ENCODE assay signal across 28 cellular contexts in the genomic region with DNA sequence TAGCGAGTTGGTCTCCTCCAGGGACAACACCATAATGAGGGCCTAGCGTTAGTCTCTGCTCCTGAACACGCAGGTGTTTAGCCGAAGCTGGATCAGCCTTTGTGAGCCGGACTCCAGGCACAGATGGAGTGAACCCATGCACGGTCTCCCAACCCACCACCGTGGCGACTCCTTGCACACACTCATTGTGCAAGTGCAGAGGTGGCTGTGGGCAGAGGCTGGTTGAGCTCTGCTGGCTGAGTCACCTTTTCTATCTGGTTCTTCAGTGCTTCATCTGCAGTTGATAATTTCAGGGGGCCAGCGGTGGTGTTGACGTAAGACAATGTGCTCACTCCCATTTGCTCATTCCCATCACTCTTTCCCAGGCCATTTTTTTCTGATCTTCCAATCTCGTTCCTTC. TPM values are rescaled to one million over a fixed set of nuclear protein-coding genes. Genes with fewer than 3 reads are reported as not detected.
"Had no signal": no experiment of that assay in that cellular context is flagged by ENCODE, and none has a peak within 500 bp of the region (broad histone marks: within the 10 kb centered on the region; RNA-seq: fewer than 3 reads in every experiment).

No MANE protein-coding gene starts in this region.

- H3K27me3 ChIP-seq: body of pancreas, neutrophil, ovary, uterus had no signal

- H3K27ac Mint-ChIP-seq: activated naive CD8-positive, alpha-beta T cell treated with anti-CD3 and anti-CD28 coated beads, Interleukin-2, amount 10 ng/mL, durations not matched to agents 7 days and 5 days; activated T-helper 2 cell treated with anti-CD3 and anti-CD28 coated beads, Interferon-gamma antibody, Interleukin-2, Interleukin-4, amounts not matched to agents 10 μg/mL and 5 μg/mL and 100 μg/mL, durations not matched to agents 14 hours and 24 hours and 36 hours; memory B cell; nephron had no signal

- DNase-seq: activated CD8-positive, alpha-beta memory T cell treated with anti-CD3 and anti-CD28 coated beads, Interleukin-2, amount 50 U/mL, for 48 hours; activated naive CD4-positive, alpha-beta T cell; activated naive CD8-positive, alpha-beta T cell treated with anti-CD3 and anti-CD28 coated beads, Interleukin-2, amount 10 ng/mL, durations not matched to agents 7 days and 5 days; anterior cingulate cortex; body of pancreas; dermis blood vessel endothelial cell; effector CD8-positive, alpha-beta T cell; erythroblast; foreskin fibroblast; heart right ventricle; left colon; ovary; stimulated activated CD4-positive, alpha-beta T cell treated with anti-CD3 and anti-CD28 coated beads, Interleukin-4, amount 100 ng/mL, for 24 hours; T-helper 1 cell; transverse colon; uterus had no signal

- H3K36me3 ChIP-seq: heart right ventricle, neutrophil, ovary, prostate gland, transverse colon, uterus had no signal

- H3K36me3 Mint-ChIP-seq: activated naive CD8-positive, alpha-beta T cell treated with anti-CD3 and anti-CD28 coated beads, Interleukin-2, amount 10 ng/mL, durations not matched to agents 7 days and 5 days had no signal

- H3K4me3 Mint-ChIP-seq: activated naive CD8-positive, alpha-beta T cell treated with anti-CD3 and anti-CD28 coated beads, Interleukin-2, amount 10 ng/mL, durations not matched to agents 7 days and 5 days; memory B cell; nephron had no signal

- H3K4me1 Mint-ChIP-seq: activated naive CD8-positive, alpha-beta T cell treated with anti-CD3 and anti-CD28 coated beads, Interleukin-2, amount 10 ng/mL, durations not matched to agents 7 days and 5 days; memory B cell; nephron had no signal

- H3K27ac ChIP-seq: body of pancreas, heart right ventricle, neutrophil, ovary, prostate gland, transverse colon, uterus had no signal

- H3K9me3 ChIP-seq: body of pancreas, neutrophil, ovary, prostate gland, transverse colon, uterus had no signal

- H3K9me3 Mint-ChIP-seq: activated naive CD8-positive, alpha-beta T cell treated with anti-CD3 and anti-CD28 coated beads, Interleukin-2, amount 10 ng/mL, durations not matched to agents 7 days and 5 days; activated T-helper 2 cell treated with anti-CD3 and anti-CD28 coated beads, Interferon-gamma antibody, Interleukin-2, Interleukin-4, amounts not matched to agents 10 μg/mL and 5 μg/mL and 100 μg/mL, durations not matched to agents 14 hours and 24 hours and 36 hours had no signal

- FAIRE-seq: keratinocyte, TTC549 had no signal

- H3K4me3 ChIP-seq: body of pancreas, heart right ventricle, ovary, prostate gland, transverse colon, uterus had no signal

- ATAC-seq: body of pancreas, heart right ventricle, left colon had no signal

- H3K4me1 ChIP-seq: body of pancreas, heart right ventricle, prostate gland, transverse colon, uterus had no signal

RNA-seq across cellular contexts. Expression of gene SLC22A11, which starts 36.8 kb away (rescaled TPM):
- total RNA-seq: activated CD8-positive, alpha-beta memory T cell treated with anti-CD3 and anti-CD28 coated beads for 36 hours; activated naive CD8-positive, alpha-beta T cell treated with anti-CD3 and anti-CD28 coated beads, Interleukin-2, amount 10 ng/mL, durations not matched to agents 7 days and 5 days; activated T-helper 2 cell treated with anti-CD3 and anti-CD28 coated beads, Interferon-gamma antibody, Interleukin-2, Interleukin-4, amounts not matched to agents 10 μg/mL and 5 μg/mL and 100 μg/mL, durations not matched to agents 14 hours and 24 hours and 36 hours; body of pancreas; dermis blood vessel endothelial cell; fibroblast of lung; heart right ventricle; mononuclear cell; myocyte; prostate gland; temporal lobe; transverse colon had no signal
